ENCODE assay signal across 10 cellular contexts in genomic region chr7:43572516-43573049, GRCh38. TPM values are rescaled to one million over a fixed set of nuclear protein-coding genes. Genes with fewer than 3 reads are reported as not detected.
DNase-seq lines count a peak whose midpoint lies in the region; ATAC-seq, FAIRE-seq and TF ChIP-seq lines count a peak whose summit lies in the region.
"Had no signal": no experiment of that assay in that cellular context is flagged by ENCODE, and none has a peak within 500 bp of the region (broad histone marks: within the 10 kb centered on the region; RNA-seq: fewer than 3 reads in every experiment).

No MANE protein-coding gene starts in this region.

- peak overlapping the region; percentile 71 for H3K27ac Mint-ChIP-seq in activated CD8-positive, alpha-beta memory T cell treated with anti-CD3 and anti-CD28 coated beads, Interleukin-2, amount 10 ng/mL, durations not matched to agents 7 days and 5 days
- H3K27ac Mint-ChIP-seq: nephron had no signal

- 0% methylated on average over 1 of the region's 1 CpG for WGBS in K562 (ENCODE audit: insufficient coverage, low coverage, missing lambda C conversion rate)
- WGBS in lung, 2 donors, result 36 to 37% methylated on average over 1 of the region's 1 CpG

- BruUV-seq in K562 (replicated peaks; lab: Mats Ljungman, UMichigan), result no TSS peak

- peak; percentile 94 for FAIRE-seq in K562 (lab: Jason Lieb, UNC)

- ATAC-seq in activated CD8-positive, alpha-beta memory T cell treated with anti-CD3 and anti-CD28 coated beads, Interleukin-2, amount 10 ng/mL, durations not matched to agents 7 days and 5 days, result peak; percentile 89
- ATAC-seq in K562 (peak; percentile 89), lung (ENCODE audit: insufficient read depth, low FRiP score) (peak; percentile 81), GM19035 (IDR thresholded peaks at IDR 0.05; ENCODE audit: unreplicated experiment) (no peak)

- peaks cover 53% of the 10 kb centered on the region for H3K4me1 Mint-ChIP-seq in activated CD8-positive, alpha-beta memory T cell treated with anti-CD3 and anti-CD28 coated beads, Interleukin-2, amount 10 ng/mL, durations not matched to agents 7 days and 5 days
- H3K4me1 Mint-ChIP-seq: nephron had no signal

- intact Hi-C loops in K562 (cut with micrococcal nuclease), result no loop called here

- no peaks in the 10 kb centered on the region for H4K20me1 ChIP-seq in K562 (replicated peaks; ENCODE audit: control insufficient read depth, insufficient read depth, low read length)

- peak; percentile 64; the same call in 1 of the 2 replicates for TF ChIP-seq EP300 in K562 (IDR thresholded peaks at IDR 0.05; ENCODE audit: low read length)

- DNase-seq in activated CD8-positive, alpha-beta memory T cell treated with anti-CD3 and anti-CD28 coated beads, Interleukin-2, amount 10 ng/mL, durations not matched to agents 7 days and 5 days, result peak; percentile 81
- DNase-seq in activated CD8-positive, alpha-beta memory T cell treated with anti-CD3 and anti-CD28 coated beads, Interleukin-2, amount 50 U/mL, for 48 hours, result no peak
- DNase-seq in NOMO-1 treated with DMSO at 0.1 percent for 48 hours (lab: John Stamatoyannopoulos, UW; ENCODE audit: unreplicated experiment) (peak; percentile 99), K562 (ENCODE audit: extremely low read depth in 1 of 4, low spot score in 3 of 4) (peak; percentile 33 to 82 (median 50)), lung (ENCODE audit: low spot score) (peak; percentile 35), 8988T (no peak), NAMALWA (ENCODE audit: low spot score) (no peak)

- H3K9me3 Mint-ChIP-seq in activated CD8-positive, alpha-beta memory T cell treated with anti-CD3 and anti-CD28 coated beads, Interleukin-2, amount 10 ng/mL, durations not matched to agents 7 days and 5 days (ENCODE audit: low read depth), result no peaks in the 10 kb centered on the region
- H3K9me3 Mint-ChIP-seq: nephron had no signal

- TF ChIP-seq CTCF in K562 (IDR thresholded peaks at IDR 0.05 in 2 of 3, conservative IDR thresholded peaks at IDR 0.05 in 1 of 3; ENCODE audit: insufficient read depth in 2 of 3, low read depth in 1 of 3, low read length in 3 of 3) (no peak), lung (IDR thresholded peaks at IDR 0.05; ENCODE audit: control extremely low read depth, extremely low read depth) (no peak)

- H3K27me3 Mint-ChIP-seq in activated CD8-positive, alpha-beta memory T cell treated with anti-CD3 and anti-CD28 coated beads, Interleukin-2, amount 10 ng/mL, durations not matched to agents 7 days and 5 days, result no peaks in the 10 kb centered on the region

- H2AFZ ChIP-seq in K562 (ENCODE audit: low read depth, low read length), result peak overlapping the region; percentile 92

- in situ Hi-C loops in K562 (cut with MboI), result no loop called here

- H3K27me3 ChIP-seq in K562 (ENCODE audit: control insufficient read depth in 2 of 2, insufficient read depth in 2 of 2, low read length in 2 of 2) (no peaks in the 10 kb centered on the region), lung (ENCODE audit: control insufficient read depth, insufficient read depth) (no peaks in the 10 kb centered on the region)

- TF ChIP-seq POLR2A in K562 (conservative IDR thresholded peaks at IDR 0.05), result peak; percentile 17; the same call in 1 of the 2 replicates

- H3K79me2 ChIP-seq in K562 (ENCODE audit: control insufficient read depth, insufficient read depth, low read length), result no peaks in the 10 kb centered on the region

- POLR2A ChIA-PET in K562 (lab: Yijun Ruan, JAX), result interaction anchor here (1.2 to 2.8 kb wide), 4 partner anchors 9 to 12 kb away, joined by 3 to 16 read pairs (median 8); partner anchors contain the start of gene STK17A

- CTCF ChIA-PET in activated CD8-positive, alpha-beta memory T cell treated with anti-CD3 and anti-CD28 coated beads, Interleukin-2, amount 10 ng/mL, durations not matched to agents 7 days and 5 days (lab: Charles Lee), result interaction anchor here (0.6 to 4.8 kb wide), 9 partner anchors 9 to 266 kb away, joined by 3 to 77 read pairs (median 5); partner anchors contain the start of gene STK17A
- CTCF ChIA-PET in K562 (lab: Yijun Ruan, JAX; ENCODE audit: low intra/inter-chr PET ratio), result no interaction called here

- H3K36me3 Mint-ChIP-seq in activated CD8-positive, alpha-beta memory T cell treated with anti-CD3 and anti-CD28 coated beads, Interleukin-2, amount 10 ng/mL, durations not matched to agents 7 days and 5 days, result no peaks in the 10 kb centered on the region

- H3K4me2 ChIP-seq in K562 (ENCODE audit: insufficient read depth, low read length), result peak overlapping the region; percentile 41

- peak overlapping the region in 1 of 2 experiments; percentile 35; a peak in 2 of 4 replicates for H3K9ac ChIP-seq in K562 (ENCODE audit: insufficient read depth in 1 of 2, low read depth in 2 of 2, low read length in 2 of 2)

- H3K27ac ChIP-seq in K562 (ENCODE audit: extremely low read depth, low read depth, low read length) (peak overlapping the region; percentile 82), lung (ENCODE audit: low read depth in 1 of 2, low read length in 1 of 2) (no peak overlapping the region)
- H3K27ac ChIP-seq: C4-2B had no signal

- no peaks in the 10 kb centered on the region for H3K9me3 ChIP-seq in K562 (replicated peaks; ENCODE audit: control insufficient read depth, insufficient read depth, low read depth, low read length)
- H3K9me3 ChIP-seq in lung (ENCODE audit: control insufficient read depth in 2 of 2, insufficient read depth in 1 of 2, low read length in 1 of 2), result no peaks in the 10 kb centered on the region

- H3K4me1 ChIP-seq in K562 (replicated peaks in 1 of 2; ENCODE audit: control insufficient read depth in 2 of 2, insufficient read depth in 2 of 2, low read length in 2 of 2), result peaks cover 4 to 18% of the 10 kb centered on the region in 2 experiments
- no peaks in the 10 kb centered on the region for H3K4me1 ChIP-seq in lung (ENCODE audit: control insufficient read depth in 2 of 2, insufficient read depth in 2 of 2, low read length in 2 of 2)

- no peak for TF ChIP-seq RAD21 in K562 (CRISPR knock-in tag; conservative IDR thresholded peaks at IDR 0.05 in 1 of 2, IDR thresholded peaks at IDR 0.05 in 1 of 2)

- H3K4me3 Mint-ChIP-seq in activated CD8-positive, alpha-beta memory T cell treated with anti-CD3 and anti-CD28 coated beads, Interleukin-2, amount 10 ng/mL, durations not matched to agents 7 days and 5 days, result no peak overlapping the region
- H3K4me3 Mint-ChIP-seq: nephron had no signal

- H3K9me1 ChIP-seq in K562 (ENCODE audit: control insufficient read depth, insufficient read depth, low read length), result no peaks in the 10 kb centered on the region

- no peak overlapping the region for H3K4me3 ChIP-seq in K562
- H3K4me3 ChIP-seq in lung, result no peak overlapping the region

- H3K36me3 ChIP-seq in K562 (ENCODE audit: control insufficient read depth, insufficient read depth, low read length) (no peaks in the 10 kb centered on the region), lung (ENCODE audit: control insufficient read depth in 2 of 2, insufficient read depth in 2 of 2, low read length in 2 of 2) (no peaks in the 10 kb centered on the region)

TF ChIP-seq in K562, 482 proteins besides CTCF, POLR2A, EP300 and RAD21 (continues in another document):
- no peak for TF ChIP-seq TGIF2 (CRISPR knock-in tag; IDR thresholded peaks at IDR 0.05)
- TF ChIP-seq MAFK (IDR thresholded peaks at IDR 0.05; ENCODE audit: low read length), result peak; percentile 93
- peak in 1 of 2 experiments; percentile 75; a peak in 1 of 4 replicates for TF ChIP-seq ZNF639 (CRISPR knock-in tag; conservative IDR thresholded peaks at IDR 0.05 in 1 of 2, IDR thresholded peaks at IDR 0.05 in 1 of 2)
- no peak for TF ChIP-seq HDAC1 (IDR thresholded peaks at IDR 0.05)
- TF ChIP-seq NFXL1 (CRISPR knock-in tag; IDR thresholded peaks at IDR 0.05), result no peak
- TF ChIP-seq EGR1 (conservative IDR thresholded peaks at IDR 0.05), result no peak
- TF ChIP-seq ZNF146 (CRISPR knock-in tag; IDR thresholded peaks at IDR 0.05; ENCODE audit: unreplicated experiment), result no peak

RNA-seq across cellular contexts. Expression of gene STK17A, which starts 10.3 kb away (rescaled TPM):
- 10 to 100 TPM; 84.9 to 86.1 TPM for total RNA-seq in activated CD8-positive, alpha-beta memory T cell treated with anti-CD3 and anti-CD28 coated beads, Interleukin-2, amount 10 ng/mL, durations not matched to agents 7 days and 5 days
- total RNA-seq in K562 (2011; cell fraction: chromatin; rRNA removed; ENCODE audit: low replicate concordance), result 5.0 and 18.0 TPM in 2 replicates
- total RNA-seq in K562 (2011; cell fraction: nucleolus; rRNA removed), result 3.5 and 4.2 TPM in 2 replicates
- total RNA-seq in K562 (2011; cell fraction: nucleoplasm; rRNA removed), result 8.7 and 17.8 TPM in 2 replicates
- total RNA-seq in K562 (2014; rRNA removed) (13.1 and 13.8 TPM in 2 replicates), K562 (2014; rRNA removed; fragmentation: Illumina TruSeq; extraction: Trizol) (16.3 and 19.5 TPM in 2 replicates), K562 (2015; rRNA removed; fragmentation: Illumina TruSeq; extraction: Trizol) (13.4 and 14.2 TPM in 2 replicates), K562 (2021) (12.3 and 13.7 TPM in 2 replicates), lung (10 to 100 TPM; 25.8 to 34.7 TPM)
- polyA plus RNA-seq in K562 (2011; rRNA removed) (6.7 and 11.5 TPM in 2 replicates), K562 (2014; fragmentation: Illumina TruSeq; extraction: Trizol) (12.3 and 14.6 TPM in 2 replicates), K562 (2014; fragmentation: Nextera tagmentation; extraction: Ambion mirVana) (1 to 10 TPM; 3.4 to 3.5 TPM), K562 (2014; rRNA removed) (10.1 and 13.2 TPM in 2 replicates), lung (10 to 100 TPM; 11.7 to 18.2 TPM)
- polyA plus RNA-seq in K562 (2011; cell fraction: cytosol; rRNA removed), result 2.1 and 2.4 TPM in 2 replicates
- polyA plus RNA-seq in K562 (2011; cell fraction: nucleus; rRNA removed), result 4.0 and 4.7 TPM in 2 replicates
- 11.7 and 13.6 TPM in 2 replicates for polyA plus RNA-seq in K562 (2012)
- 5.5 and 6.4 TPM in 2 replicates for polyA minus RNA-seq in K562 (2011; rRNA and poly(A)+ RNA removed)
- 3.1 and 3.6 TPM in 2 replicates for polyA minus RNA-seq in K562 (2011; cell fraction: cytosol; rRNA and poly(A)+ RNA removed)
- polyA minus RNA-seq in K562 (2011; cell fraction: nucleus; rRNA and poly(A)+ RNA removed), result 4.2 and 4.3 TPM in 2 replicates

Comparison
In these comparisons a context has a peak if more than half of its experiments do, and no peak if none do; other contexts are left out.
1. DNase-seq: peak in activated CD8-positive, alpha-beta memory T cell treated with anti-CD3 and anti-CD28 coated beads, Interleukin-2, amount 10 ng/mL, durations not matched to agents 7 days and 5 days (single experiment), NOMO-1 treated with DMSO at 0.1 percent for 48 hours (single experiment), K562 (4 of 4) and lung (single experiment); none in activated CD8-positive, alpha-beta memory T cell treated with anti-CD3 and anti-CD28 coated beads, Interleukin-2, amount 50 U/mL, for 48 hours (single experiment), 8988T (single experiment) and NAMALWA (single experiment).